ENCODE assay signal across 18 cellular contexts in genomic region chr2:217846321-217846743, GRCh38.
A peak's percentile ranks its signal among the peaks of the same experiment; 100 is the strongest.
DNase-seq lines count a peak whose midpoint lies in the region; ATAC-seq, FAIRE-seq and TF ChIP-seq lines count a peak whose summit lies in the region.
"Had no signal": no experiment of that assay in that cellular context is flagged by ENCODE, and none has a peak within 500 bp of the region (broad histone marks: within the 10 kb centered on the region; RNA-seq: fewer than 3 reads in every experiment).

No MANE protein-coding gene starts in this region.

- TF ChIP-seq CTCF in heart right ventricle (IDR thresholded peaks at IDR 0.05) (no peak), pancreas (IDR thresholded peaks at IDR 0.05) (no peak), vagina (IDR thresholded peaks at IDR 0.05) (no peak)

- ATAC-seq in heart right ventricle, result peak in 7 of 8 donors; percentile 0 to 30 (median 7)
- peak; percentile 28 to 54 (median 40) for ATAC-seq in pancreas
- no peak for ATAC-seq in GM18867 (IDR thresholded peaks at IDR 0.05; ENCODE audit: unreplicated experiment)
- no peak for ATAC-seq in HG03521 (IDR thresholded peaks at IDR 0.05; ENCODE audit: unreplicated experiment)
- ATAC-seq: SK-N-SH treated with all-trans-retinoic acid at 6 μM for 48 hours had no signal

- no peak for TF ChIP-seq POLR2A in vagina (IDR thresholded peaks at IDR 0.05)

- H3K27ac ChIP-seq in heart right ventricle, result peak overlapping the region in 9 of 10 donors; percentile 25 to 96 (median 59)
- H3K27ac ChIP-seq in pancreas, result no peak overlapping the region
- peak overlapping the region; percentile 3 for H3K27ac ChIP-seq in vagina
- H3K27ac ChIP-seq: C4-2B, epithelial cell of prostate had no signal

- H3K36me3 ChIP-seq in heart right ventricle (peaks cover 0 to 87% (median 45%) of the 10 kb centered on the region in 9 donors), pancreas (peaks cover 5 to 54% (median 26%) of the 10 kb centered on the region in 3 donors), vagina (peaks cover 0 to 32% of the 10 kb centered on the region in 2 donors)

- H3K27me3 ChIP-seq in heart right ventricle (no peaks in the 10 kb centered on the region), pancreas (no peaks in the 10 kb centered on the region), vagina (no peaks in the 10 kb centered on the region)

- peaks cover 0 to 11% (median 0%) of the 10 kb centered on the region in 11 donors for H3K9me3 ChIP-seq in heart right ventricle
- H3K9me3 ChIP-seq in pancreas, result no peaks in the 10 kb centered on the region
- no peaks in the 10 kb centered on the region for H3K9me3 ChIP-seq in vagina

- 71 to 73% methylated on average over 3 of the region's 3 CpGs for WGBS in heart right ventricle, 2 donors
- 86% methylated on average over 3 of the region's 3 CpGs for WGBS in pancreas, 2 donors

- DNase-seq in NCI-H748 (lab: John Stamatoyannopoulos, UW; ENCODE audit: unreplicated experiment) (peak; percentile 15), NCI-H748 treated with DMSO at 0.1 percent for 48 hours (lab: John Stamatoyannopoulos, UW) (no peak), heart right ventricle (no peak), pancreas (peak in 1 of 6 donors; percentile 29), vagina (ENCODE audit: extremely low spot score in 2 of 2) (no peak), DMS79 treated with DMSO at 0.1 percent for 48 hours (lab: John Stamatoyannopoulos, UW) (no peak)
- DNase-seq: 8988T; activated CD4-positive, alpha-beta T cell treated with anti-CD3 and anti-CD28 coated beads, Interleukin-2, amount 50 U/mL, for 48 hours; amniotic stem cell; NCI-H187; NCI-H510A had no signal

- H3K4me1 ChIP-seq in heart right ventricle (peaks cover 50 to 100% (median 95%) of the 10 kb centered on the region in 9 donors), pancreas (no peaks in the 10 kb centered on the region), vagina (peaks cover 68% of the 10 kb centered on the region)

- no peak for FAIRE-seq in pancreas (lab: Jason Lieb, UNC)
- FAIRE-seq: HTR-8/SVneo, islet of Langerhans had no signal

- H3K4me3 ChIP-seq in heart right ventricle, result no peak overlapping the region
- no peak overlapping the region for H3K4me3 ChIP-seq in pancreas
- H3K4me3 ChIP-seq in vagina, result no peak overlapping the region

- intact Hi-C loops in heart right ventricle (cut with DNase I) (no loop called here), pancreas (cut with DNase I) (no loop called here), vagina (cut with DNase I) (no loop called here)

Comparison
In these comparisons a context has a peak if more than half of its experiments do, and no peak if none do; other contexts are left out.
1. ATAC-seq: peak in heart right ventricle (7 of 8) and pancreas (4 of 4); none in GM18867 (single experiment) and HG03521 (single experiment).
2. H3K27ac ChIP-seq: peak in heart right ventricle (9 of 10) and vagina (single experiment); none in pancreas (0 of 4).